16 cellular contexts compared by ENCODE assay signal in the genomic region with DNA sequence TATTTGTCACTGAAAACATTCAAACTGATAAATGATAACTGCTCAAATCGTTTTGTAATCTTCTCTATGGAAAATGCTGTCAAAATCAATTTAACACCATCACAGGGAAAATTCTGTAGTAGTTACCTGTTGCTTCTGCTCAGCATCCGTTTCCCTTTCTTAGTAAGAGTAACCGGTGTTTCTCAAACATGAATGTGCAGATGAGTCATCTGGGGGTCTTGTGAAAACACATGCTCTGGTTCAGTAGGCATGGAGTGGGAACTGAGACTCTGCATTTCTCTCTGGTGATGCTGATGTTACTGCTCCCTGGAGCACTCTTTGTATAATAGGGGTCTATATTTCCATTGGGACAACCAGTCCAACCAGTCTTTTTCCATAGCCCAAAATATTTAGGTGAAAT.
DNase-seq lines count a peak whose midpoint lies in the region; ATAC-seq and TF ChIP-seq lines count a peak whose summit lies in the region.
"Had no signal": no experiment of that assay in that cellular context is flagged by ENCODE, and none has a peak within 500 bp of the region (broad histone marks: within the 10 kb centered on the region; RNA-seq: fewer than 3 reads in every experiment).

No MANE protein-coding gene starts in this region.

- H3K36me3 Mint-ChIP-seq in natural killer cell = no peaks in the 10 kb centered on the region
- H3K36me3 Mint-ChIP-seq: activated naive CD4-positive, alpha-beta T cell treated with anti-CD3 and anti-CD28 coated beads, Interleukin-2, amount 50 U/mL, for 24 hours; naive B cell had no signal

- no peak for TF ChIP-seq CTCF in natural killer cell (IDR thresholded peaks at IDR 0.05)

- no peak overlapping the region for H3K4me3 Mint-ChIP-seq in natural killer cell
- H3K4me3 Mint-ChIP-seq: activated naive CD4-positive, alpha-beta T cell treated with anti-CD3 and anti-CD28 coated beads, Interleukin-2, amount 50 U/mL, for 24 hours; naive B cell had no signal

- H3K4me1 Mint-ChIP-seq in natural killer cell = no peaks in the 10 kb centered on the region
- H3K4me1 Mint-ChIP-seq: activated naive CD4-positive, alpha-beta T cell treated with anti-CD3 and anti-CD28 coated beads, Interleukin-2, amount 50 U/mL, for 24 hours; naive B cell had no signal

- ATAC-seq in GM18498 (IDR thresholded peaks at IDR 0.05; ENCODE audit: unreplicated experiment) (peak; percentile 53), GM19468 (IDR thresholded peaks at IDR 0.05; ENCODE audit: extremely low read depth, unreplicated experiment) (peak; percentile 23), HG02840 (IDR thresholded peaks at IDR 0.05; ENCODE audit: low FRiP score, unreplicated experiment) (peak; percentile 65), HG03460 (IDR thresholded peaks at IDR 0.05; ENCODE audit: unreplicated experiment) (peak; percentile 81), natural killer cell (no peak)
- ATAC-seq: left lung, psoas muscle had no signal

- H3K9me3 Mint-ChIP-seq in natural killer cell = peaks cover 3 to 5% of the 10 kb centered on the region in 2 donors
- H3K9me3 Mint-ChIP-seq: activated naive CD4-positive, alpha-beta T cell treated with anti-CD3 and anti-CD28 coated beads, Interleukin-2, amount 50 U/mL, for 24 hours had no signal

- no peak overlapping the region for H3K27ac Mint-ChIP-seq in natural killer cell
- H3K27ac Mint-ChIP-seq: activated naive CD4-positive, alpha-beta T cell treated with anti-CD3 and anti-CD28 coated beads, Interleukin-2, amount 50 U/mL, for 24 hours; naive B cell had no signal

- intact Hi-C loops in natural killer cell (cut with micrococcal nuclease) = no loop called here

- DNase-seq in natural killer cell (no peak), superior temporal gyrus (ENCODE audit: extremely low spot score) (no peak), NCI-H2107 treated with DMSO at 0.1 percent for 48 hours (lab: John Stamatoyannopoulos, UW; ENCODE audit: unreplicated experiment) (no peak)
- DNase-seq in activated CD8-positive, alpha-beta memory T cell treated with anti-CD3 and anti-CD28 coated beads, Interleukin-2, amount 50 U/mL, for 4 hours = no peak
- DNase-seq: effector CD8-positive, alpha-beta T cell; left lung; naive B cell; NCI-H2029 treated with DMSO at 0.1 percent for 48 hours; psoas muscle; stimulated activated CD4-positive, alpha-beta T cell treated with anti-CD3 and anti-CD28 coated beads, Interleukin-12 subunit alpha, Interleukin-12 subunit beta, amount 100 ng/mL, for 4 hours; T-helper 2 cell had no signal

- H3K27me3 Mint-ChIP-seq in natural killer cell (ENCODE audit: low read depth in 2 of 2) = peaks cover 0 to 2% of the 10 kb centered on the region in 2 donors

Comparison
In these comparisons a context has a peak if more than half of its experiments do, and no peak if none do; other contexts are left out.
1. ATAC-seq: peak in GM18498 (single experiment), GM19468 (single experiment), HG02840 (single experiment) and HG03460 (single experiment); none in natural killer cell (0 of 3).